In genomic region chr5:180590543-180591248, GRCh38 we compare ENCODE assay signal across 15 cellular contexts. TPM values are rescaled to one million over a fixed set of nuclear protein-coding genes. Genes with fewer than 3 reads are reported as not detected.
DNase-seq lines count a peak whose midpoint lies in the region; ATAC-seq, FAIRE-seq and TF ChIP-seq lines count a peak whose summit lies in the region.
"Had no signal": no experiment of that assay in that cellular context is flagged by ENCODE, and none has a peak within 500 bp of the region (broad histone marks: within the 10 kb centered on the region; RNA-seq: fewer than 3 reads in every experiment).

No MANE protein-coding gene starts in this region.

- H2BK12ac ChIP-seq in H9 (ENCODE audit: insufficient read length, low read depth, low read length): no peak overlapping the region

- ATAC-seq in foreskin keratinocyte (peak; percentile 10), HG02642 (IDR thresholded peaks at IDR 0.05; ENCODE audit: poor library complexity, unreplicated experiment) (no peak), GM21825 (IDR thresholded peaks at IDR 0.05; ENCODE audit: unreplicated experiment) (no peak)

- H2BK15ac ChIP-seq in H9 (ENCODE audit: low read depth, low read length): no peak overlapping the region

- no peak overlapping the region for H3K56ac ChIP-seq in H9 (ENCODE audit: insufficient read length, low read depth, low read length)

- H3K9ac ChIP-seq in H9 (ENCODE audit: extremely low read depth, insufficient read length, low read length) (no peak overlapping the region), parathyroid adenoma (no peak overlapping the region)

- H2BK5ac ChIP-seq in H9 (ENCODE audit: insufficient read length, low read length): no peak overlapping the region

- H3K79me2 ChIP-seq in H9 (ENCODE audit: insufficient read depth, low read length) (no peaks in the 10 kb centered on the region), parathyroid adenoma (no peaks in the 10 kb centered on the region)

- H2AFZ ChIP-seq in H9 (ENCODE audit: low read length) (no peak overlapping the region), parathyroid adenoma (peak overlapping the region; percentile 17)
- H2AFZ ChIP-seq: PC-9 had no signal

- no peak overlapping the region for H2BK120ac ChIP-seq in H9 (ENCODE audit: low read depth, low read length, poor library complexity, severe bottlenecking)

- no peak overlapping the region for H3K18ac ChIP-seq in H9 (ENCODE audit: insufficient read length, low read depth, low read length)

- TF ChIP-seq CTCF in C4-2B (conservative IDR thresholded peaks at IDR 0.05) (no peak), H9 (conservative IDR thresholded peaks at IDR 0.05) (0 out of 3 replicates have a peak, but pooled peaks have one; percentile 26), foreskin keratinocyte (conservative IDR thresholded peaks at IDR 0.05) (no peak), parathyroid adenoma (IDR thresholded peaks at IDR 0.05) (no peak)

- H3K36me3 ChIP-seq in parathyroid adenoma (ENCODE audit: control insufficient read depth, insufficient read depth, low read length): no peaks in the 10 kb centered on the region

- H3K27ac ChIP-seq in C4-2B (peak overlapping the region; percentile 24; the same call in 1 of the 2 replicates), H9 (ENCODE audit: insufficient read length, low read depth, low read length) (no peak overlapping the region), foreskin keratinocyte (no peak overlapping the region), parathyroid adenoma (no peak overlapping the region)
- H3K27ac ChIP-seq: PC-9 had no signal

- H3K23ac ChIP-seq in H9 (ENCODE audit: insufficient read length, low read depth, low read length): no peak overlapping the region

- peaks cover 10% of the 10 kb centered on the region for H3K23me2 ChIP-seq in H9 (ENCODE audit: insufficient read length, low read depth, low read length, poor library complexity, severe bottlenecking)

- H4K5ac ChIP-seq in H9 (ENCODE audit: insufficient read length, low read depth, low read length): no peak overlapping the region

- no peaks in the 10 kb centered on the region for H3K9me3 Mint-ChIP-seq in H9

- H4K20me1 ChIP-seq in H9 (ENCODE audit: control insufficient read depth, insufficient read depth, insufficient read length): no peaks in the 10 kb centered on the region

- peaks cover 0 to 4% (median 0%) of the 10 kb centered on the region in 3 experiments; a peak in 1 of 7 replicates for H3K36me3 Mint-ChIP-seq in H9 (ENCODE audit: insufficient read depth in 1 of 3, low read depth in 3 of 3)

- H3K9me3 ChIP-seq in H9 (ENCODE audit: control insufficient read depth, low read depth, low read length) (no peaks in the 10 kb centered on the region), parathyroid adenoma (ENCODE audit: control insufficient read depth, low read length) (no peaks in the 10 kb centered on the region)

- H3T11ph ChIP-seq in H9 (ENCODE audit: low read length): no peak overlapping the region

- H3K4me3 Mint-ChIP-seq in H9: peak overlapping the region; percentile 42 to 58; a peak in 4 of 5 replicates

- H3K27ac Mint-ChIP-seq in H9: no peak overlapping the region

- no peak overlapping the region for H4K8ac ChIP-seq in H9 (replicated peaks; ENCODE audit: insufficient read length, low read depth, low read length)

- H3K4ac ChIP-seq in H9 (ENCODE audit: low read depth, low read length): no peak overlapping the region

- DNase-seq in H9 (no peak), foreskin keratinocyte (no peak), ureter (ENCODE audit: low spot score) (no peak), urothelium cell line (ENCODE audit: low spot score) (no peak)
- DNase-seq: activated gamma-delta T cell treated with Interleukin-2 at 50 U/mL for 16 hours, NCI-H1048, PC-9 had no signal

- no peak overlapping the region; the same call in 1 of the 2 replicates for H3K14ac ChIP-seq in H9 (ENCODE audit: insufficient read depth, low read length)

- peaks cover 3 to 9% of the 10 kb centered on the region in 2 experiments; a peak in 3 of 4 replicates for H3K4me1 Mint-ChIP-seq in H9

- no peak for FAIRE-seq in urothelium cell line (lab: Jason Lieb, UNC)
- FAIRE-seq: endometrium, GM18507, keratinocyte had no signal

- H3K4me2 ChIP-seq in H9 (ENCODE audit: insufficient read depth, insufficient read length, low read length) (peak overlapping the region; percentile 72), parathyroid adenoma (ENCODE audit: low read length) (peak overlapping the region; percentile 52)
- H3K4me2 ChIP-seq: PC-9 had no signal

- no peaks in the 10 kb centered on the region for H3K4me1 ChIP-seq in H9 (ENCODE audit: insufficient read depth, low read length)
- H3K4me1 ChIP-seq in foreskin keratinocyte: no peaks in the 10 kb centered on the region
- H3K4me1 ChIP-seq in parathyroid adenoma: peaks cover 4% of the 10 kb centered on the region

- H3K27me3 ChIP-seq in H9 (ENCODE audit: insufficient read depth, low read length) (peaks cover 28% of the 10 kb centered on the region), foreskin keratinocyte (peaks cover 50% of the 10 kb centered on the region), parathyroid adenoma (ENCODE audit: control insufficient read depth, insufficient read depth, low read length) (no peaks in the 10 kb centered on the region)

- H4K91ac ChIP-seq in H9 (ENCODE audit: insufficient read length, low read depth, low read length): no peak overlapping the region

- H2BK20ac ChIP-seq in H9 (ENCODE audit: low read depth, low read length, poor library complexity, severe bottlenecking): no peak overlapping the region

- no peaks in the 10 kb centered on the region for H3K79me1 ChIP-seq in H9 (ENCODE audit: insufficient read depth, low read depth, low read length, poor library complexity, severe bottlenecking)

- no peak overlapping the region for H3K4me3 ChIP-seq in parathyroid adenoma (ENCODE audit: low read depth, low read length)
- H3K4me3 ChIP-seq: PC-9 had no signal

- WGBS in H9 (ENCODE audit: extremely low coverage, insufficient read length, low lambda C conversion rate): no CpG with 5 or more reads among the region's 54 CpGs

- no peak overlapping the region for H2AK5ac ChIP-seq in H9 (ENCODE audit: insufficient read length, low read length)

- peaks cover 74% of the 10 kb centered on the region for H3K27me3 Mint-ChIP-seq in H9 (ENCODE audit: low read depth)

RNA-seq across cellular contexts. Expression of gene SCGB3A1, which starts 0.6 kb away (rescaled TPM):
- total RNA-seq in H9 (2021) (not detected in 2 replicates), foreskin keratinocyte (not detected in 2 replicates), ureter (1.4 TPM)
- polyA plus RNA-seq in foreskin keratinocyte: not detected in 2 replicates
- total RNA-seq: PC-9, subcutaneous adipose tissue had no signal
- polyA plus RNA-seq: keratinocyte had no signal

RNA-seq across cellular contexts. Expression of gene FLT4, which starts 58.7 kb away (rescaled TPM):
- total RNA-seq in H9 (2021) (6.1 and 6.3 TPM in 2 replicates), foreskin keratinocyte (0.17 and 0.21 TPM in 2 replicates), ureter (12.1 TPM)
- polyA plus RNA-seq in foreskin keratinocyte: 0.06 and 0.21 TPM in 2 replicates
- total RNA-seq: PC-9 had no signal
- polyA plus RNA-seq: keratinocyte had no signal
